10 cellular contexts compared by ENCODE assay signal in genomic region chr9:134442486-134443168, GRCh38.
DNase-seq lines count a peak whose midpoint lies in the region; FAIRE-seq and TF ChIP-seq lines count a peak whose summit lies in the region.
"Had no signal": no experiment of that assay in that cellular context is flagged by ENCODE, and none has a peak within 500 bp of the region (broad histone marks: within the 10 kb centered on the region; RNA-seq: fewer than 3 reads in every experiment).

No MANE protein-coding gene starts in this region.

- FAIRE-seq in D721Med (lab: Jason Lieb, UNC): no peak

- H3K9me3 ChIP-seq in neutrophil: peaks cover 3% of the 10 kb centered on the region
- H3K9me3 ChIP-seq: breast epithelium had no signal

- peaks cover 25% of the 10 kb centered on the region for H3K36me3 ChIP-seq in neutrophil
- H3K36me3 ChIP-seq: breast epithelium had no signal

- H3K4me1 ChIP-seq in neutrophil (ENCODE audit: control insufficient read depth in 1 of 2, insufficient read depth in 1 of 2, low read depth in 1 of 2, low read length in 1 of 2): peaks cover 26 to 41% of the 10 kb centered on the region in 2 experiments

- no peak for TF ChIP-seq CTCF in neutrophil (IDR thresholded peaks at IDR 0.05)
- TF ChIP-seq CTCF in D721Med (IDR thresholded peaks at IDR 0.05; ENCODE audit: insufficient read depth, missing control alignments): no peak

- DNase-seq in NCI-H748 (lab: John Stamatoyannopoulos, UW; ENCODE audit: unreplicated experiment) (peak; percentile 44), NCI-H748 treated with DMSO at 0.1 percent for 48 hours (lab: John Stamatoyannopoulos, UW) (no peak), LHCN-M2 (ENCODE audit: low read depth) (peak; percentile 19), dermis blood vessel endothelial cell (peak; percentile 11), D721Med (ENCODE audit: insufficient read length, low spot score) (no peak)
- DNase-seq in stimulated activated CD8-positive, alpha-beta memory T cell treated with anti-CD3 and anti-CD28 coated beads, Interleukin-4, amount 100 ng/mL, for 48 hours: no peak
- DNase-seq in NK-92 treated with Interleukin-12 subunit alpha and Interleukin-12 subunit beta, amount 100 ng/mL, for 24 hours (lab: John Stamatoyannopoulos, UW): no peak

- peak overlapping the region; percentile 88 for H3K27ac ChIP-seq in neutrophil

- peak overlapping the region; percentile 38 to 47 for H3K4me3 ChIP-seq in neutrophil (ENCODE audit: low read depth in 1 of 2, low read length in 1 of 2)
- H3K4me3 ChIP-seq: GM12878 had no signal

- peaks cover 31% of the 10 kb centered on the region for H3K27me3 ChIP-seq in neutrophil

Comparison
In these comparisons a context has a peak if more than half of its experiments do, and no peak if none do; other contexts are left out.
1. DNase-seq: peak in NCI-H748 (single experiment), LHCN-M2 (single experiment) and dermis blood vessel endothelial cell (single experiment); none in NCI-H748 treated with DMSO at 0.1 percent for 48 hours (single experiment), stimulated activated CD8-positive, alpha-beta memory T cell treated with anti-CD3 and anti-CD28 coated beads, Interleukin-4, amount 100 ng/mL, for 48 hours (single experiment), D721Med (single experiment) and NK-92 treated with Interleukin-12 subunit alpha and Interleukin-12 subunit beta, amount 100 ng/mL, for 24 hours (single experiment).